In genomic region chr11:130001491-130002351, GRCh38 we compare ENCODE assay signal across 8 cellular contexts. TPM values are rescaled to one million over a fixed set of nuclear protein-coding genes. Genes with fewer than 3 reads are reported as not detected.
DNase-seq lines count a peak whose midpoint lies in the region; ATAC-seq, FAIRE-seq and TF ChIP-seq lines count a peak whose summit lies in the region.

No MANE protein-coding gene starts in this region.

- DNase-seq in AG08395 (ENCODE audit: low spot score) (peak; percentile 17), NOMO-1 treated with DMSO at 0.1 percent for 48 hours (lab: John Stamatoyannopoulos, UW; ENCODE audit: unreplicated experiment) (peak; percentile 8), cardiac muscle cell (ENCODE audit: low read depth in 1 of 2, low spot score in 1 of 2) (peak; percentile 29 to 47), pancreas (peak in 3 of 6 donors; percentile 46 to 85 (median 76)), GF-D8 (lab: John Stamatoyannopoulos, UW) (no peak)
- DNase-seq in activated naive CD8-positive, alpha-beta T cell treated with anti-CD3 and anti-CD28 coated beads for 36 hours: no peak

- FAIRE-seq in pancreas (lab: Jason Lieb, UNC): no peak

- peaks cover 21% of the 10 kb centered on the region for H3K4me1 Mint-ChIP-seq in activated naive CD8-positive, alpha-beta T cell treated with anti-CD3 and anti-CD28 coated beads for 36 hours

- H3K27me3 ChIP-seq in cardiac muscle cell (no peaks in the 10 kb centered on the region), pancreas (no peaks in the 10 kb centered on the region)

- peak; percentile 29 for ATAC-seq in GM18511 (IDR thresholded peaks at IDR 0.05; ENCODE audit: unreplicated experiment)
- ATAC-seq in HG03039 (IDR thresholded peaks at IDR 0.05; ENCODE audit: unreplicated experiment): peak; percentile 22
- peak; percentile 6 to 56 (median 26) for ATAC-seq in pancreas

- H3K4me3 ChIP-seq in cardiac muscle cell (peak overlapping the region; percentile 51), pancreas (peak overlapping the region; percentile 58 to 75 (median 68))

- H3K27ac ChIP-seq in cardiac muscle cell (peak overlapping the region; percentile 98), pancreas (peak overlapping the region; percentile 98 to 100 (median 100))

- H3K36me3 ChIP-seq in cardiac muscle cell: no peaks in the 10 kb centered on the region
- H3K36me3 ChIP-seq in pancreas: no peaks in the 10 kb centered on the region

- no peaks in the 10 kb centered on the region for H3K27me3 Mint-ChIP-seq in activated naive CD8-positive, alpha-beta T cell treated with anti-CD3 and anti-CD28 coated beads for 36 hours

- 0 to 1% methylated on average over 39 to 90 of the region's 90 CpGs for WGBS in pancreas, 2 donors

- no peaks in the 10 kb centered on the region for H3K9me3 ChIP-seq in cardiac muscle cell (ENCODE audit: low read depth)
- no peaks in the 10 kb centered on the region for H3K9me3 ChIP-seq in pancreas

- intact Hi-C loops in pancreas (cut with DNase I): no loop called here

- TF ChIP-seq CTCF in cardiac muscle cell (IDR thresholded peaks at IDR 0.05; ENCODE audit: low read depth, low read length) (no peak), pancreas (IDR thresholded peaks at IDR 0.05) (no peak)

- H3K27ac Mint-ChIP-seq in activated naive CD8-positive, alpha-beta T cell treated with anti-CD3 and anti-CD28 coated beads for 36 hours: peak overlapping the region; percentile 95

- no peaks in the 10 kb centered on the region for H3K9me3 Mint-ChIP-seq in activated naive CD8-positive, alpha-beta T cell treated with anti-CD3 and anti-CD28 coated beads for 36 hours

- peaks cover 8% of the 10 kb centered on the region for H3K36me3 Mint-ChIP-seq in activated naive CD8-positive, alpha-beta T cell treated with anti-CD3 and anti-CD28 coated beads for 36 hours

- H3K4me1 ChIP-seq in cardiac muscle cell (ENCODE audit: low read depth) (peaks cover 6% of the 10 kb centered on the region), pancreas (peaks cover 0 to 14% (median 0%) of the 10 kb centered on the region in 3 donors)

- peak overlapping the region; percentile 91 for H3K4me3 Mint-ChIP-seq in activated naive CD8-positive, alpha-beta T cell treated with anti-CD3 and anti-CD28 coated beads for 36 hours

RNA-seq across cellular contexts. Expression of gene PRDM10, which starts 0.9 kb away (rescaled TPM):
- total RNA-seq in activated naive CD8-positive, alpha-beta T cell treated with anti-CD3 and anti-CD28 coated beads for 36 hours: 10 to 100 TPM; 10.7 to 11.0 TPM
- 6.6 and 12.0 TPM in 2 replicates for total RNA-seq in cardiac muscle cell
- 2.2 and 4.1 TPM in 2 replicates for polyA plus RNA-seq in cardiac muscle cell
- total RNA-seq in pancreas: 1 to 10 TPM; 3.1 to 5.3 (median 3.3) TPM
- polyA plus RNA-seq in pancreas: 1 to 10 TPM; 2.3 to 2.8 TPM

Comparison
In these comparisons a context has a peak if more than half of its experiments do, and no peak if none do; other contexts are left out.
1. DNase-seq: peak in AG08395 (single experiment), NOMO-1 treated with DMSO at 0.1 percent for 48 hours (single experiment) and cardiac muscle cell (2 of 2); none in activated naive CD8-positive, alpha-beta T cell treated with anti-CD3 and anti-CD28 coated beads for 36 hours (single experiment) and GF-D8 (single experiment).
2. Peak in every context shown above with its lines, with median percentiles within 50 percentile points of each other: ATAC-seq.